In genomic region chr2:165390875-165391274, GRCh38 we compare ENCODE assay signal across 17 cellular contexts.
A peak's percentile ranks its signal among the peaks of the same experiment; 100 is the strongest.
DNase-seq lines count a peak whose midpoint lies in the region; ATAC-seq, FAIRE-seq and TF ChIP-seq lines count a peak whose summit lies in the region.
"Had no signal": no experiment of that assay in that cellular context is flagged by ENCODE, and none has a peak within 500 bp of the region (broad histone marks: within the 10 kb centered on the region; RNA-seq: fewer than 3 reads in every experiment).

No MANE protein-coding gene starts in this region.

- DNase-seq in NCI-H510A treated with DMSO at 0.1 percent for 48 hours (lab: John Stamatoyannopoulos, UW) = peak; percentile 27
- DNase-seq in NCI-H510A (lab: John Stamatoyannopoulos, UW) = no peak
- peak; percentile 97 for DNase-seq in NCI-H1436 treated with DMSO at 0.1 percent for 48 hours (lab: John Stamatoyannopoulos, UW)
- DNase-seq in NCI-H2227 treated with DMSO at 0.1 percent for 48 hours (lab: John Stamatoyannopoulos, UW) = peak; percentile 67
- no peak for DNase-seq in smooth muscle cell (lab: John Stamatoyannopoulos, UW; ENCODE audit: unreplicated experiment)
- DNase-seq in stimulated activated CD4-positive, alpha-beta T cell treated with anti-CD3 and anti-CD28 coated beads, Interleukin-2, amount 100 ng/mL, for 48 hours = no peak
- DNase-seq in frontal cortex (ENCODE audit: low spot score in 2 of 2) = no peak
- DNase-seq: CD4-positive, alpha-beta T cell; MG63; NCI-H1694; NCI-H524 treated with DMSO at 0.1 percent for 48 hours; PC-9; T-cell; T1000 had no signal

- no peak overlapping the region for H3K4me3 ChIP-seq in smooth muscle cell
- H3K4me3 ChIP-seq: MG63, PC-9, SK-N-MC had no signal

- no peaks in the 10 kb centered on the region for H4K20me1 ChIP-seq in smooth muscle cell (ENCODE audit: low read depth)

- H3K36me3 ChIP-seq in smooth muscle cell (ENCODE audit: low read depth) = no peaks in the 10 kb centered on the region
- H3K36me3 ChIP-seq: MG63 had no signal

- no peak overlapping the region for H3K4me2 ChIP-seq in smooth muscle cell
- H3K4me2 ChIP-seq: KMS-11, PC-9 had no signal

- H3K79me2 ChIP-seq in smooth muscle cell (ENCODE audit: low read depth) = no peaks in the 10 kb centered on the region

- ATAC-seq in HG03460 (IDR thresholded peaks at IDR 0.05; ENCODE audit: unreplicated experiment) = no peak
- ATAC-seq: T-cell had no signal

- no peaks in the 10 kb centered on the region for H3K27me3 ChIP-seq in smooth muscle cell (ENCODE audit: low read depth)

- TF ChIP-seq CTCF in smooth muscle cell (IDR thresholded peaks at IDR 0.05; ENCODE audit: borderline replicate concordance, insufficient read depth, poor library complexity, severe bottlenecking) = no peak

- H3K4me1 ChIP-seq in smooth muscle cell (ENCODE audit: low read depth) = no peaks in the 10 kb centered on the region

- H3K9ac ChIP-seq in smooth muscle cell (ENCODE audit: low read depth) = no peak overlapping the region
- H3K9ac ChIP-seq: KMS-11 had no signal

- no peaks in the 10 kb centered on the region for H3K9me3 ChIP-seq in smooth muscle cell (replicated peaks; ENCODE audit: low read depth)
- H3K9me3 ChIP-seq: MG63 had no signal

- H2AFZ ChIP-seq in smooth muscle cell (ENCODE audit: low read depth) = peak overlapping the region; percentile 31
- H2AFZ ChIP-seq: PC-9 had no signal

- no peak overlapping the region for H3K27ac ChIP-seq in smooth muscle cell (ENCODE audit: low read depth)
- H3K27ac ChIP-seq: KMS-11, PC-9, SK-N-MC had no signal

- FAIRE-seq in frontal cortex (lab: Jason Lieb, UNC) = no peak

- H3F3A ChIP-seq in smooth muscle cell (ENCODE audit: low read depth) = no peaks in the 10 kb centered on the region

Comparison
In these comparisons a context has a peak if more than half of its experiments do, and no peak if none do; other contexts are left out.
1. DNase-seq: peak in NCI-H510A treated with DMSO at 0.1 percent for 48 hours (single experiment), NCI-H1436 treated with DMSO at 0.1 percent for 48 hours (single experiment) and NCI-H2227 treated with DMSO at 0.1 percent for 48 hours (single experiment); none in NCI-H510A (single experiment), smooth muscle cell (single experiment), stimulated activated CD4-positive, alpha-beta T cell treated with anti-CD3 and anti-CD28 coated beads, Interleukin-2, amount 100 ng/mL, for 48 hours (0 of 2) and frontal cortex (0 of 2).